Comparison of ENCODE assay signal across 14 cellular contexts in the genomic region with DNA sequence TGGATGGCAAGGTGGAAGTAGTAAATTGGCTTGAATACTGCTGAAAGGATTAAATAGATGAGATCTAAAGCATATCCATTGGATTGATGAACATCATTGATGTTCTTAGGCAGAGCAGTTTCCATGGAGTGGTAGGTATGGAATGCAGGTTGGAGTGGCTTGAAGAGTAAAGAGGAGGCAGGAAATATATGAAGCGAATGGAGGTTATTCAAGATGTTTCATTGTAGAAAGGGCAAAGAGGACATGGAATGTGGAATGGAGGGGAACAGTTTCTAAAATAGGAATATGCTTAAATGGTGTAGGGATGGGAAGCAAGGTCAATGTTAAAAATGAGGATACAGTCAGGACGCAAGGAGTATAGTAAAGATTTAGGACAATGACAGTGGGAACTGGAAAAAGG. TPM values are rescaled to one million over a fixed set of nuclear protein-coding genes. Genes with fewer than 3 reads are reported as not detected.
DNase-seq lines count a peak whose midpoint lies in the region; ATAC-seq and TF ChIP-seq lines count a peak whose summit lies in the region.
"Had no signal": no experiment of that assay in that cellular context is flagged by ENCODE, and none has a peak within 500 bp of the region (broad histone marks: within the 10 kb centered on the region; RNA-seq: fewer than 3 reads in every experiment).

No MANE protein-coding gene starts in this region.

- H3K27me3 Mint-ChIP-seq in Caco-2 (ENCODE audit: insufficient read depth, unreplicated experiment): no peaks in the 10 kb centered on the region
- no peaks in the 10 kb centered on the region for H3K27me3 Mint-ChIP-seq in HFFc6 (ENCODE audit: insufficient read depth)
- H3K27me3 Mint-ChIP-seq in T-helper 2 cell treated with Interferon-gamma antibody and Interleukin-4, amounts not matched to agents 5 μg/mL and 100 μg/mL, for 36 hours (ENCODE audit: low read depth): no peaks in the 10 kb centered on the region

- H3K27me3 ChIP-seq in Caco-2 (replicated peaks; ENCODE audit: control insufficient read depth, insufficient read depth, low read length): no peaks in the 10 kb centered on the region
- no peaks in the 10 kb centered on the region for H3K27me3 ChIP-seq in sigmoid colon
- no peaks in the 10 kb centered on the region for H3K27me3 ChIP-seq in H7 (ENCODE audit: control insufficient read depth, insufficient read depth, low read length)
- H3K27me3 ChIP-seq: BE2C had no signal

- H3K9me3 ChIP-seq in Caco-2: no peaks in the 10 kb centered on the region
- no peaks in the 10 kb centered on the region for H3K9me3 ChIP-seq in sigmoid colon
- H3K9me3 ChIP-seq: BE2C had no signal

- no peaks in the 10 kb centered on the region for H3K9me3 Mint-ChIP-seq in Caco-2 (ENCODE audit: unreplicated experiment)
- H3K9me3 Mint-ChIP-seq in HFFc6: no peaks in the 10 kb centered on the region
- no peaks in the 10 kb centered on the region for H3K9me3 Mint-ChIP-seq in T-helper 2 cell treated with Interferon-gamma antibody and Interleukin-4, amounts not matched to agents 5 μg/mL and 100 μg/mL, for 36 hours
- H3K9me3 Mint-ChIP-seq: activated naive CD4-positive, alpha-beta T cell treated with anti-CD3 and anti-CD28 coated beads for 36 hours had no signal

- ATAC-seq in HG02571 (IDR thresholded peaks at IDR 0.05; ENCODE audit: unreplicated experiment): no peak

- H3K27ac ChIP-seq in coronary artery: peak overlapping the region; percentile 58 to 83
- peak overlapping the region in 3 of 4 donors; percentile 51 to 62 (median 55) for H3K27ac ChIP-seq in sigmoid colon
- H3K27ac ChIP-seq: HL-60 had no signal

- no peak overlapping the region for H3K4me3 Mint-ChIP-seq in Caco-2 (ENCODE audit: unreplicated experiment)
- H3K4me3 Mint-ChIP-seq in HFFc6: no peak overlapping the region
- no peak overlapping the region for H3K4me3 Mint-ChIP-seq in T-helper 2 cell treated with Interferon-gamma antibody and Interleukin-4, amounts not matched to agents 5 μg/mL and 100 μg/mL, for 36 hours
- H3K4me3 Mint-ChIP-seq: activated naive CD4-positive, alpha-beta T cell treated with anti-CD3 and anti-CD28 coated beads for 36 hours had no signal

- peaks cover 35% of the 10 kb centered on the region for H3K4me1 Mint-ChIP-seq in Caco-2 (ENCODE audit: low read depth, unreplicated experiment)
- peaks cover 83% of the 10 kb centered on the region for H3K4me1 Mint-ChIP-seq in HFFc6 (ENCODE audit: low read depth)
- H3K4me1 Mint-ChIP-seq in T-helper 2 cell treated with Interferon-gamma antibody and Interleukin-4, amounts not matched to agents 5 μg/mL and 100 μg/mL, for 36 hours (ENCODE audit: low read depth): peaks cover 6% of the 10 kb centered on the region

- 96% methylated on average over 2 of the region's 2 CpGs for WGBS in sigmoid colon, 2 donors

- H3K36me3 ChIP-seq in Caco-2 (ENCODE audit: control insufficient read depth, insufficient read depth, low read length): no peaks in the 10 kb centered on the region
- no peaks in the 10 kb centered on the region for H3K36me3 ChIP-seq in sigmoid colon
- no peaks in the 10 kb centered on the region for H3K36me3 ChIP-seq in H7 (replicated peaks; ENCODE audit: control insufficient read depth, insufficient read depth, low read length)
- H3K36me3 ChIP-seq: BE2C had no signal

- H3K4me3 ChIP-seq in Caco-2 (ENCODE audit: low read depth, low read length): no peak overlapping the region
- H3K4me3 ChIP-seq in coronary artery: peak overlapping the region; percentile 16
- H3K4me3 ChIP-seq in sigmoid colon: no peak overlapping the region
- H3K4me3 ChIP-seq in H7 (ENCODE audit: insufficient read depth, low read depth, low read length): no peak overlapping the region

- intact Hi-C loops in Caco-2 (cut with micrococcal nuclease; ENCODE audit: unreplicated experiment) (no loop called here), sigmoid colon (cut with DNase I) (loop anchor here (2.0 kb wide), 1 partner anchor 146 kb away; no protein-coding TSS in a partner anchor), posterior cingulate gyrus (cut with DNase I) (loop anchor here (10.0 kb wide), 1 partner anchor 252 kb away; the partner anchor contains the start of gene NRDC)

- no peak for TF ChIP-seq POLR2A in sigmoid colon (IDR thresholded peaks at IDR 0.05)

- CTCF ChIA-PET in Caco-2 (lab: Charles Lee): no interaction called here

- no peak for TF ChIP-seq EP300 in sigmoid colon (IDR thresholded peaks at IDR 0.05)

- H3K36me3 Mint-ChIP-seq in Caco-2 (ENCODE audit: insufficient read depth, unreplicated experiment) (no peaks in the 10 kb centered on the region), HFFc6 (ENCODE audit: low read depth) (no peaks in the 10 kb centered on the region)
- no peaks in the 10 kb centered on the region for H3K36me3 Mint-ChIP-seq in T-helper 2 cell treated with Interferon-gamma antibody and Interleukin-4, amounts not matched to agents 5 μg/mL and 100 μg/mL, for 36 hours (ENCODE audit: low read depth)

- BruUV-seq in Caco-2 (replicated peaks; lab: Mats Ljungman, UMichigan): no TSS peak

- DNase-seq in Caco-2 (no peak), HFFc6 (no peak), coronary artery (ENCODE audit: low spot score) (no peak), sigmoid colon (no peak), posterior cingulate gyrus (no peak), H7 (no peak)
- no peak for DNase-seq in T-helper 2 cell treated with Interferon-gamma antibody and Interleukin-4, amounts not matched to agents 5 μg/mL and 100 μg/mL, for 36 hours (ENCODE audit: low spot score)
- DNase-seq: activated CD4-positive, alpha-beta T cell treated with anti-CD3 and anti-CD28 coated beads for 4 hours; NCI-H1694 treated with DMSO at 0.1 percent for 48 hours; NCI-H526 treated with DMSO at 0.1 percent for 48 hours had no signal

- peaks cover 26% of the 10 kb centered on the region for H3K4me1 ChIP-seq in Caco-2
- peaks cover 0 to 75% (median 66%) of the 10 kb centered on the region in 4 donors for H3K4me1 ChIP-seq in sigmoid colon
- H3K4me1 ChIP-seq: BE2C had no signal

- POLR2A ChIA-PET in Caco-2 (lab: Charles Lee): interaction anchor here (0.5 kb wide), 1 partner anchor 106 kb away, joined by 4 read pairs; no protein-coding TSS in a partner anchor

- H3K27ac Mint-ChIP-seq in Caco-2 (ENCODE audit: unreplicated experiment): peak overlapping the region; percentile 5
- H3K27ac Mint-ChIP-seq in HFFc6: peak overlapping the region; percentile 69
- H3K27ac Mint-ChIP-seq in T-helper 2 cell treated with Interferon-gamma antibody and Interleukin-4, amounts not matched to agents 5 μg/mL and 100 μg/mL, for 36 hours: no peak overlapping the region
- H3K27ac Mint-ChIP-seq: activated naive CD4-positive, alpha-beta T cell treated with anti-CD3 and anti-CD28 coated beads for 36 hours had no signal

- no peak for TF ChIP-seq CTCF in Caco-2 (IDR thresholded peaks at IDR 0.05; ENCODE audit: insufficient read depth in 1 of 2, low read depth in 1 of 2, low read length in 1 of 2, severe bottlenecking in 1 of 2, unreplicated experiment in 1 of 2)
- TF ChIP-seq CTCF in HFFc6 (IDR thresholded peaks at IDR 0.05): no peak
- no peak for TF ChIP-seq CTCF in coronary artery (IDR thresholded peaks at IDR 0.05)
- TF ChIP-seq CTCF in sigmoid colon (IDR thresholded peaks at IDR 0.05): no peak

RNA-seq across cellular contexts. Expression of gene OSBPL9, which starts 6.1 kb away (rescaled TPM):
- 58.7 and 61.9 TPM in 2 replicates for total RNA-seq in Caco-2 (2022)
- 10 to 100 TPM; 39.8 to 54.2 (median 44.8) TPM for total RNA-seq in HFFc6 (2021; fragmentation: NEBNext Ultra II Directional; extraction: Animal tissue kit (Norgen Biotek cat#: 25700))
- total RNA-seq in sigmoid colon: 10 to 100 TPM; 49.7 to 81.5 (median 71.9) TPM
- 10 to 100 TPM; 31.8 to 34.9 (median 32.2) TPM for polyA plus RNA-seq in sigmoid colon
- total RNA-seq in H7 (2014; rRNA removed; shearing (Covaris generic)): 87.4 and 149 TPM in 2 replicates
